In genomic region chr16:11851301-11852091, GRCh38 we compare ENCODE assay signal across 8 cellular contexts. TPM values are rescaled to one million over a fixed set of nuclear protein-coding genes. Genes with fewer than 3 reads are reported as not detected.
DNase-seq lines count a peak whose midpoint lies in the region; ATAC-seq, FAIRE-seq and TF ChIP-seq lines count a peak whose summit lies in the region.

Gene RSL1D1 (minus strand): TSS chr16:11851542. CDS start chr16:11851512, 30 bp downstream.

- BruUV-seq in Caco-2 (replicated peaks; lab: Mats Ljungman, UMichigan), result TSS peak; percentile 72

- peaks cover 52% of the 10 kb centered on the region for H3K36me3 Mint-ChIP-seq in Caco-2 (ENCODE audit: insufficient read depth, unreplicated experiment)

- TF ChIP-seq RAD21 in H1 (IDR thresholded peaks at IDR 0.05 in 1 of 2, conservative IDR thresholded peaks at IDR 0.05 in 1 of 2; ENCODE audit: low read depth in 2 of 2, low read length in 2 of 2), result no peak

- CTCF ChIA-PET in Caco-2 (lab: Charles Lee) (no interaction called here), H1 (lab: Charles Lee; ENCODE audit: partially characterized antibody) (no interaction called here)

- H3K27me3 ChIP-seq in Caco-2 (replicated peaks; ENCODE audit: control insufficient read depth, insufficient read depth, low read length) (no peaks in the 10 kb centered on the region), H1 (replicated peaks in 1 of 4; ENCODE audit: control insufficient read depth in 3 of 4, extremely low read depth in 1 of 4, insufficient read depth in 3 of 4, low read length in 3 of 4) (no peaks in the 10 kb centered on the region), mesendoderm (ENCODE audit: insufficient read depth, low read length, poor library complexity) (no peaks in the 10 kb centered on the region)

- peaks cover 8% of the 10 kb centered on the region for H3K4me1 Mint-ChIP-seq in Caco-2 (ENCODE audit: low read depth, unreplicated experiment)

- peaks cover 5% of the 10 kb centered on the region; the same call in 1 of the 2 replicates for H3K23me2 ChIP-seq in H1 (ENCODE audit: low read depth, low read length)

- intact Hi-C loops in Caco-2 (cut with micrococcal nuclease; ENCODE audit: unreplicated experiment), result loop anchor here (2.0 to 5.0 kb wide), 2 partner anchors 55 to 109 kb away; partner anchors contain the start of genes TXNDC11 and ZC3H7A

- H3K23ac ChIP-seq in H1 (ENCODE audit: insufficient read length), result no peak within 1 kb of the TSS
- peak within 1 kb of the TSS; percentile 54 for H3K23ac ChIP-seq in mesendoderm (ENCODE audit: low read length)

- H4K8ac ChIP-seq in H1 (ENCODE audit: extremely low read depth, insufficient read depth, low read length) (peak within 1 kb of the TSS; percentile 99), mesendoderm (ENCODE audit: low read depth, low read length) (no peak within 1 kb of the TSS)

- H3K27ac Mint-ChIP-seq in Caco-2 (ENCODE audit: unreplicated experiment), result peak within 1 kb of the TSS; percentile 91

- peak within 1 kb of the TSS; percentile 99 for H4K5ac ChIP-seq in H1 (ENCODE audit: insufficient read length, low read depth, low read length)
- no peak within 1 kb of the TSS for H4K5ac ChIP-seq in mesendoderm (ENCODE audit: low read length)

- peak within 1 kb of the TSS; percentile 91 for H3K56ac ChIP-seq in H1 (replicated peaks; ENCODE audit: insufficient read length, low read depth, low read length)
- H3K56ac ChIP-seq in mesendoderm (ENCODE audit: low read length), result peak within 1 kb of the TSS; percentile 99

- H3K4ac ChIP-seq in H1 (replicated peaks; ENCODE audit: insufficient read length, low read depth, low read length) (peak within 1 kb of the TSS; percentile 99), mesendoderm (ENCODE audit: low read depth, low read length) (peak within 1 kb of the TSS; percentile 46)

- H2BK5ac ChIP-seq in H1 (ENCODE audit: low read depth, low read length) (peak within 1 kb of the TSS; percentile 81), mesendoderm (ENCODE audit: low read length) (peak within 1 kb of the TSS; percentile 76)

- WGBS in H1 (ENCODE audit: extremely low coverage in 1 of 2, insufficient coverage in 1 of 2, insufficient read length in 1 of 2, insufficient replicate concordance in 2 of 2, low coverage in 1 of 2, low lambda C conversion rate in 2 of 2, missing lambda C conversion rate in 1 of 2), 2 experiments, result 4% methylated on average over 51 of the region's 56 CpGs; no CpG with 5 or more reads in 1 of the 2 experiments
- WGBS in mesendoderm (ENCODE audit: extremely low coverage, insufficient coverage, low lambda C conversion rate), result no CpG with 5 or more reads among the region's 56 CpGs

- H4K91ac ChIP-seq in H1 (replicated peaks; ENCODE audit: insufficient read length, low read length), result peak within 1 kb of the TSS; percentile 98

- no peaks in the 10 kb centered on the region for H3K27me3 Mint-ChIP-seq in Caco-2 (ENCODE audit: insufficient read depth, unreplicated experiment)

- 0 out of 2 replicates have a peak, but pooled peaks cover 4% of the 10 kb centered on the region for H3K4me1 ChIP-seq in Caco-2
- H3K4me1 ChIP-seq in H1 (replicated peaks in 1 of 4; ENCODE audit: control insufficient read depth in 3 of 4, insufficient read depth in 4 of 4, low read length in 3 of 4), result peaks cover 0 to 4% (median 0%) of the 10 kb centered on the region in 4 experiments; a peak in 2 of 7 replicates
- no peaks in the 10 kb centered on the region for H3K4me1 ChIP-seq in mesendoderm (ENCODE audit: control insufficient read depth, low read depth, low read length)

- H2BK12ac ChIP-seq in H1 (ENCODE audit: low read depth, low read length), result no peak within 1 kb of the TSS

- H2AFZ ChIP-seq in H1 (ENCODE audit: low read length), result peak within 1 kb of the TSS; percentile 72; the same call in 1 of the 2 replicates

- peak within 1 kb of the TSS; percentile 65 to 86 for H3K4me2 ChIP-seq in H1 (ENCODE audit: insufficient read depth in 1 of 2, low read depth in 2 of 2, low read length in 2 of 2)
- H3K4me2 ChIP-seq in mesendoderm (ENCODE audit: low read length), result peak within 1 kb of the TSS; percentile 89

- peak; percentile 93 to 98 for TF ChIP-seq POLR2A in H1 (IDR thresholded peaks at IDR 0.05; ENCODE audit: control extremely low read depth in 1 of 2, low read depth in 2 of 2, low read length in 2 of 2)

- DNase-seq in Caco-2, result peak; percentile 89 to 94
- DNase-seq in HTR-8/SVneo (ENCODE audit: insufficient read length, low spot score), result peak; percentile 98
- peak; percentile 91 for DNase-seq in NOMO-1 treated with DMSO at 0.1 percent for 48 hours (lab: John Stamatoyannopoulos, UW; ENCODE audit: unreplicated experiment)
- DNase-seq in activated CD8-positive, alpha-beta memory T cell treated with anti-CD3 and anti-CD28 coated beads for 4 hours (ENCODE audit: low read depth in 2 of 2), result peak; percentile 81 to 90
- DNase-seq in H1 (ENCODE audit: low read depth in 1 of 2, low spot score in 2 of 2), result peak; percentile 61 to 95
- peak; percentile 95 for DNase-seq in mesendoderm
- peak; percentile 92 for DNase-seq in stimulated activated CD8-positive, alpha-beta memory T cell treated with anti-CD3 and anti-CD28 coated beads, Interleukin-12 subunit alpha, Interleukin-12 subunit beta, amount 100 ng/mL, for 4 hours (ENCODE audit: low read depth)

- TF ChIP-seq CTCF in Caco-2 (IDR thresholded peaks at IDR 0.05; ENCODE audit: insufficient read depth in 1 of 2, low read depth in 1 of 2, low read length in 1 of 2, severe bottlenecking in 1 of 2, unreplicated experiment in 1 of 2), result no peak
- no peak for TF ChIP-seq CTCF in H1 (IDR thresholded peaks at IDR 0.05; ENCODE audit: control extremely low read depth in 1 of 3, insufficient read depth in 1 of 3, low read depth in 1 of 3, low read length in 3 of 3)

- H3K79me2 ChIP-seq in H1 (ENCODE audit: control insufficient read depth in 1 of 2, insufficient read depth in 2 of 2, low read length in 2 of 2) (peaks cover 15 to 60% of the 10 kb centered on the region in 2 experiments), mesendoderm (ENCODE audit: control insufficient read depth, insufficient read depth, low read length) (peaks cover 33% of the 10 kb centered on the region)

- H3K18ac ChIP-seq in H1 (ENCODE audit: extremely low read depth, low read length), result peak within 1 kb of the TSS; percentile 95
- H3K18ac ChIP-seq in mesendoderm (ENCODE audit: low read length), result peak within 1 kb of the TSS; percentile 46

- H3K14ac ChIP-seq in H1 (ENCODE audit: insufficient read length), result peak within 1 kb of the TSS; percentile 90

- no peak within 1 kb of the TSS for H2BK15ac ChIP-seq in H1 (ENCODE audit: low read length)
- no peak within 1 kb of the TSS for H2BK15ac ChIP-seq in mesendoderm (replicated peaks; ENCODE audit: low read depth)

- FAIRE-seq in HTR-8/SVneo (lab: Jason Lieb, UNC) (no peak), H1 (lab: Jason Lieb, UNC) (no peak)

- 0 out of 2 replicates have a peak within 1 kb of the TSS, but pooled peaks have one; percentile 0 for H2AK5ac ChIP-seq in H1 (ENCODE audit: low read depth, low read length)
- peak within 1 kb of the TSS; percentile 94 for H2AK5ac ChIP-seq in mesendoderm (ENCODE audit: low read length)

- H2BK120ac ChIP-seq in H1 (replicated peaks; ENCODE audit: low read depth, low read length) (no peak within 1 kb of the TSS), mesendoderm (ENCODE audit: low read depth, low read length) (no peak within 1 kb of the TSS)

- peak within 1 kb of the TSS; percentile 91 to 98 (median 98) for H3K9ac ChIP-seq in H1 (replicated peaks in 1 of 4; ENCODE audit: extremely low read depth in 1 of 4, low read depth in 3 of 4, low read length in 3 of 4)
- peak within 1 kb of the TSS; percentile 98 for H3K9ac ChIP-seq in mesendoderm (ENCODE audit: low read length)

- H2BK20ac ChIP-seq in H1 (ENCODE audit: low read length), result no peak within 1 kb of the TSS

- H3K9me3 Mint-ChIP-seq in Caco-2 (ENCODE audit: unreplicated experiment), result no peaks in the 10 kb centered on the region

- peak within 1 kb of the TSS; percentile 94 for H3K27ac ChIP-seq in H1 (ENCODE audit: low read depth, low read length)
- no peak within 1 kb of the TSS for H3K27ac ChIP-seq in mesendoderm (ENCODE audit: low read depth, low read length)

- peaks cover 3% of the 10 kb centered on the region; the same call in 1 of the 2 replicates for H3K79me1 ChIP-seq in H1 (ENCODE audit: low read depth, low read length)
- peaks cover 7% of the 10 kb centered on the region for H3K79me1 ChIP-seq in mesendoderm (ENCODE audit: low read length)

- H3K4me3 Mint-ChIP-seq in Caco-2 (ENCODE audit: unreplicated experiment), result peak within 1 kb of the TSS; percentile 94

- POLR2A ChIA-PET in Caco-2 (lab: Charles Lee) (interaction anchor here (0.5 to 0.7 kb wide), 2 partner anchors 28 to 64 kb away, joined by 3 to 7 read pairs; partner anchors contain the start of gene GSPT1), H1 (lab: Charles Lee; ENCODE audit: partially characterized antibody) (interaction anchor here (0.6 to 2.7 kb wide), 22 partner anchors 8 to 216 kb away, joined by 3 to 25 read pairs (median 4); partner anchors contain the start of genes SNX29, TXNDC11 and ZC3H7A)

- no peak for TF ChIP-seq EP300 in H1 (IDR thresholded peaks at IDR 0.05; ENCODE audit: borderline replicate concordance in 1 of 2, low read depth in 2 of 2, low read length in 2 of 2)

- ATAC-seq in GM21381 (IDR thresholded peaks at IDR 0.05; ENCODE audit: unreplicated experiment), result peak; percentile 91

- H3K4me3 ChIP-seq in Caco-2 (ENCODE audit: low read depth, low read length), result peak within 1 kb of the TSS; percentile 83
- peak within 1 kb of the TSS; percentile 89 to 100 (median 98) for H3K4me3 ChIP-seq in H1 (ENCODE audit: extremely low read depth in 1 of 4, insufficient read depth in 2 of 4, low read depth in 3 of 4, low read length in 4 of 4)
- peak within 1 kb of the TSS; percentile 95 for H3K4me3 ChIP-seq in mesendoderm (ENCODE audit: low read length)

- H3K9me3 ChIP-seq in Caco-2, result no peaks in the 10 kb centered on the region
- no peaks in the 10 kb centered on the region for H3K9me3 ChIP-seq in H1 (ENCODE audit: insufficient read depth in 2 of 2, low read depth in 1 of 2, low read length in 1 of 2)

- H3K36me3 ChIP-seq in Caco-2 (ENCODE audit: control insufficient read depth, insufficient read depth, low read length) (peaks cover 3% of the 10 kb centered on the region), H1 (ENCODE audit: control insufficient read depth in 2 of 4, insufficient read depth in 4 of 4, low read length in 3 of 4) (peaks cover 14 to 38% (median 22%) of the 10 kb centered on the region in 4 experiments), mesendoderm (ENCODE audit: control insufficient read depth, insufficient read depth, low read length) (peaks cover 7% of the 10 kb centered on the region)

- H4K20me1 ChIP-seq in H1 (replicated peaks in 1 of 2; ENCODE audit: control insufficient read depth in 1 of 2, insufficient read depth in 2 of 2, low read length in 2 of 2), result peaks cover 2 to 9% of the 10 kb centered on the region in 2 experiments

RNA-seq across cellular contexts. Expression of gene RSL1D1, which starts in this region (rescaled TPM):
- 216 and 227 TPM in 2 replicates for total RNA-seq in Caco-2 (2022)
- total RNA-seq in H1 (2021; fragmentation: NEBNext Ultra II Directional; extraction: Animal tissue kit (Norgen Biotek cat#: 25700)), result 274 and 292 TPM in 2 replicates
- polyA plus RNA-seq in H1 (2011; rRNA removed), result 18.0 and 41.3 TPM in 2 replicates
- polyA plus RNA-seq in H1 (2011; cell fraction: cytosol; rRNA removed), result 108 TPM
- 11.9 TPM for polyA plus RNA-seq in H1 (2011; cell fraction: nucleus; rRNA removed)
- polyA plus RNA-seq in H1 (2012, experiment 1 of 2), result 131 to 244 TPM (median 141 TPM) in 4 replicates
- polyA plus RNA-seq in H1 (2012, experiment 2 of 2), result 23.5 TPM
- 345 TPM for polyA plus RNA-seq in H1 (2013, experiment 1 of 2)
- polyA plus RNA-seq in H1 (2013, experiment 2 of 2), result 333 TPM
- 44.8 and 66.0 TPM in 2 replicates for polyA minus RNA-seq in H1 (2011; rRNA and poly(A)+ RNA removed)
- polyA minus RNA-seq in H1 (2011; cell fraction: cytosol; rRNA and poly(A)+ RNA removed), result 110 TPM
- polyA minus RNA-seq in H1 (2011; cell fraction: nucleus; rRNA and poly(A)+ RNA removed), result 58.1 TPM
- 422 TPM for polyA plus RNA-seq in mesendoderm (2013, experiment 1 of 2)
- 428 TPM for polyA plus RNA-seq in mesendoderm (2013, experiment 2 of 2)
